19 cellular contexts compared by ENCODE assay signal in the genomic region with DNA sequence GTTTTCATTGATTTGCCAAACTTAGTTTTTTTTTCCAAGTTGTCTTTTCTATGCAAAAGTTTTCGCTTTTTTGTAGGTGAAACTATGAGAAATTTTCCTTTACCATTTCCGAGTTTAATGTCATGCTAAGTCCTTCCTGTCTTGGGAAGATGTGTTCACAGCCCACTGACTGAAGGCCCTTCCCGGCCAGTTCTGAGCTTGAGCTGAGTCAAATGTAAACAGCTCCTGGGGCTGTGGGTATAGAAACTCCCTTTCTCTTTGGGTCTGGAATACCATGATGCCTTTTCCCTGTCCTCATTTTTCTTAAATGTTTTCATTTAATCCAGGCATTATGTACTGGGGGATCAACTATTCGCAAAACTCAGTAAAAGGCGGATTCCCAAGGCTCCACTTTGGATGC.
A peak's percentile ranks its signal among the peaks of the same experiment; 100 is the strongest.
DNase-seq lines count a peak whose midpoint lies in the region; ATAC-seq and TF ChIP-seq lines count a peak whose summit lies in the region.
"Had no signal": no experiment of that assay in that cellular context is flagged by ENCODE, and none has a peak within 500 bp of the region (broad histone marks: within the 10 kb centered on the region; RNA-seq: fewer than 3 reads in every experiment).

No MANE protein-coding gene starts in this region.

- H3K4me1 Mint-ChIP-seq in activated CD4-positive, alpha-beta T cell treated with anti-CD3 and anti-CD28 coated beads, Interleukin-2, amount 10 ng/mL, durations not matched to agents 7 days and 5 days = peaks cover 5% of the 10 kb centered on the region
- H3K4me1 Mint-ChIP-seq in activated CD4-positive, alpha-beta T cell treated with anti-CD3 and anti-CD28 coated beads, Interleukin-2, amount 10 ng/mL, durations not matched to agents 24 days and 14 days = peaks cover 4% of the 10 kb centered on the region
- H3K4me1 Mint-ChIP-seq in activated T-helper 1 cell treated with anti-CD3 and anti-CD28 coated beads, Interleukin-12 subunit alpha, Interleukin-12 subunit beta, Interleukin-2, Interleukin-4 antibody, amounts not matched to agents 30 ng/mL and 10 ng/mL and 1 ng/mL, durations not matched to agents 14 hours and 24 hours and 36 hours (ENCODE audit: low read depth) = peaks cover 15% of the 10 kb centered on the region
- H3K4me1 Mint-ChIP-seq: CD8-positive, alpha-beta memory T cell had no signal

- intact Hi-C loops in activated CD4-positive, alpha-beta T cell treated with anti-CD3 and anti-CD28 coated beads, Interleukin-2, amount 10 ng/mL, durations not matched to agents 24 days and 14 days (cut with micrococcal nuclease) = no loop called here
- intact Hi-C loops in activated T-helper 1 cell treated with anti-CD3 and anti-CD28 coated beads, Interleukin-12 subunit alpha, Interleukin-12 subunit beta, Interleukin-2, Interleukin-4 antibody, amounts not matched to agents 30 ng/mL and 10 ng/mL and 1 ng/mL, durations not matched to agents 14 hours and 24 hours and 36 hours (cut with micrococcal nuclease) = no loop called here

- H3K27ac ChIP-seq in hepatocyte = peak overlapping the region; percentile 8
- H3K27ac ChIP-seq: 22Rv1; BLaER1 treated with 17β-estradiol and CSF1 and Interleukin-3, amounts not matched to agents 10 nM and 100 nM had no signal

- peaks cover 3% of the 10 kb centered on the region for H3K9me2 ChIP-seq in hepatocyte (replicated peaks; ENCODE audit: insufficient read depth)

- H3K79me2 ChIP-seq in hepatocyte = no peaks in the 10 kb centered on the region

- no peaks in the 10 kb centered on the region for H3K9me3 ChIP-seq in adipocyte (ENCODE audit: control insufficient read depth, low read length)
- no peaks in the 10 kb centered on the region for H3K9me3 ChIP-seq in hepatocyte (ENCODE audit: low read depth)

- H2AFZ ChIP-seq in hepatocyte = no peak overlapping the region

- POLR2A ChIA-PET in activated CD4-positive, alpha-beta T cell treated with anti-CD3 and anti-CD28 coated beads, Interleukin-2, amount 10 ng/mL, durations not matched to agents 7 days and 5 days (lab: Charles Lee) = no interaction called here

- peaks cover 3% of the 10 kb centered on the region for H3K36me3 Mint-ChIP-seq in activated CD4-positive, alpha-beta T cell treated with anti-CD3 and anti-CD28 coated beads, Interleukin-2, amount 10 ng/mL, durations not matched to agents 7 days and 5 days (ENCODE audit: low read depth)
- H3K36me3 Mint-ChIP-seq in activated CD4-positive, alpha-beta T cell treated with anti-CD3 and anti-CD28 coated beads, Interleukin-2, amount 10 ng/mL, durations not matched to agents 24 days and 14 days (ENCODE audit: low read depth) = no peaks in the 10 kb centered on the region
- peaks cover 3% of the 10 kb centered on the region for H3K36me3 Mint-ChIP-seq in activated T-helper 1 cell treated with anti-CD3 and anti-CD28 coated beads, Interleukin-12 subunit alpha, Interleukin-12 subunit beta, Interleukin-2, Interleukin-4 antibody, amounts not matched to agents 30 ng/mL and 10 ng/mL and 1 ng/mL, durations not matched to agents 14 hours and 24 hours and 36 hours (ENCODE audit: low read depth)

- peaks cover 24% of the 10 kb centered on the region for H3K4me1 ChIP-seq in adipocyte (ENCODE audit: control insufficient read depth, insufficient read depth, low read length)
- H3K4me1 ChIP-seq in hepatocyte (ENCODE audit: insufficient read depth) = peaks cover 16% of the 10 kb centered on the region

- ATAC-seq in GM18909 (IDR thresholded peaks at IDR 0.05; ENCODE audit: poor library complexity, unreplicated experiment) (no peak), GM21619 (IDR thresholded peaks at IDR 0.05; ENCODE audit: unreplicated experiment) (no peak), GM21390 (IDR thresholded peaks at IDR 0.05; ENCODE audit: unreplicated experiment) (no peak)
- ATAC-seq: K562 had no signal

- no peaks in the 10 kb centered on the region for H4K20me1 ChIP-seq in hepatocyte (ENCODE audit: insufficient read depth, poor library complexity, severe bottlenecking)
- H4K20me1 ChIP-seq: BLaER1 treated with 17β-estradiol and CSF1 and Interleukin-3, amounts not matched to agents 10 nM and 100 nM had no signal

- no peak overlapping the region for H3K4me2 ChIP-seq in hepatocyte

- no peak for DNase-seq in activated CD4-positive, alpha-beta T cell treated with anti-CD3 and anti-CD28 coated beads, Interleukin-2, amount 10 ng/mL, durations not matched to agents 7 days and 5 days
- no peak for DNase-seq in activated CD4-positive, alpha-beta T cell treated with anti-CD3 and anti-CD28 coated beads, Interleukin-2, amount 10 ng/mL, durations not matched to agents 24 days and 14 days
- DNase-seq in adipocyte (ENCODE audit: low read depth) = peak; percentile 29
- DNase-seq in hepatocyte (ENCODE audit: low spot score) = no peak
- DNase-seq in activated T-helper 1 cell treated with anti-CD3 and anti-CD28 coated beads, Interleukin-12 subunit alpha, Interleukin-12 subunit beta, Interleukin-2, Interleukin-4 antibody, amounts not matched to agents 30 ng/mL and 10 ng/mL and 1 ng/mL, durations not matched to agents 14 hours and 24 hours and 36 hours (ENCODE audit: low spot score) = no peak
- DNase-seq: CD8-positive, alpha-beta memory T cell; H9; NCI-H1436 treated with DMSO at 0.1 percent for 48 hours; NCI-H2029 treated with DMSO at 0.1 percent for 48 hours; NCI-H2171 treated with DMSO at 0.1 percent for 48 hours; NCI-H748 treated with DMSO at 0.1 percent for 48 hours; OCI-M1; RPMI8226 had no signal

- H3K27ac Mint-ChIP-seq in activated CD4-positive, alpha-beta T cell treated with anti-CD3 and anti-CD28 coated beads, Interleukin-2, amount 10 ng/mL, durations not matched to agents 7 days and 5 days = peak overlapping the region; percentile 47
- H3K27ac Mint-ChIP-seq in activated CD4-positive, alpha-beta T cell treated with anti-CD3 and anti-CD28 coated beads, Interleukin-2, amount 10 ng/mL, durations not matched to agents 24 days and 14 days = no peak overlapping the region
- H3K27ac Mint-ChIP-seq in activated T-helper 1 cell treated with anti-CD3 and anti-CD28 coated beads, Interleukin-12 subunit alpha, Interleukin-12 subunit beta, Interleukin-2, Interleukin-4 antibody, amounts not matched to agents 30 ng/mL and 10 ng/mL and 1 ng/mL, durations not matched to agents 14 hours and 24 hours and 36 hours = no peak overlapping the region
- H3K27ac Mint-ChIP-seq: CD8-positive, alpha-beta memory T cell; H9 had no signal

- H3K36me3 ChIP-seq in adipocyte (ENCODE audit: control insufficient read depth, insufficient read depth, low read length, severe bottlenecking) (no peaks in the 10 kb centered on the region), hepatocyte (replicated peaks; ENCODE audit: insufficient read depth, low read depth) (no peaks in the 10 kb centered on the region)
- H3K36me3 ChIP-seq: BLaER1 treated with 17β-estradiol and CSF1 and Interleukin-3, amounts not matched to agents 10 nM and 100 nM had no signal

- H3K27me3 ChIP-seq in adipocyte (replicated peaks; ENCODE audit: control insufficient read depth, insufficient read depth, low read length) = no peaks in the 10 kb centered on the region
- H3K27me3 ChIP-seq in hepatocyte = no peaks in the 10 kb centered on the region
- H3K27me3 ChIP-seq: BLaER1 treated with 17β-estradiol and CSF1 and Interleukin-3, amounts not matched to agents 10 nM and 100 nM had no signal

- no peak overlapping the region for H3K4me3 Mint-ChIP-seq in activated CD4-positive, alpha-beta T cell treated with anti-CD3 and anti-CD28 coated beads, Interleukin-2, amount 10 ng/mL, durations not matched to agents 7 days and 5 days
- no peak overlapping the region for H3K4me3 Mint-ChIP-seq in activated CD4-positive, alpha-beta T cell treated with anti-CD3 and anti-CD28 coated beads, Interleukin-2, amount 10 ng/mL, durations not matched to agents 24 days and 14 days
- no peak overlapping the region for H3K4me3 Mint-ChIP-seq in activated T-helper 1 cell treated with anti-CD3 and anti-CD28 coated beads, Interleukin-12 subunit alpha, Interleukin-12 subunit beta, Interleukin-2, Interleukin-4 antibody, amounts not matched to agents 30 ng/mL and 10 ng/mL and 1 ng/mL, durations not matched to agents 14 hours and 24 hours and 36 hours
- H3K4me3 Mint-ChIP-seq: CD8-positive, alpha-beta memory T cell; H9 had no signal

- H3K4me3 ChIP-seq in adipocyte (ENCODE audit: low read length) = no peak overlapping the region
- no peak overlapping the region for H3K4me3 ChIP-seq in hepatocyte
- H3K4me3 ChIP-seq: BLaER1 treated with 17β-estradiol and CSF1 and Interleukin-3, amounts not matched to agents 10 nM and 100 nM; K562 had no signal

- H3K27me3 Mint-ChIP-seq in activated CD4-positive, alpha-beta T cell treated with anti-CD3 and anti-CD28 coated beads, Interleukin-2, amount 10 ng/mL, durations not matched to agents 7 days and 5 days = no peaks in the 10 kb centered on the region
- peaks cover 6% of the 10 kb centered on the region for H3K27me3 Mint-ChIP-seq in activated CD4-positive, alpha-beta T cell treated with anti-CD3 and anti-CD28 coated beads, Interleukin-2, amount 10 ng/mL, durations not matched to agents 24 days and 14 days
- H3K27me3 Mint-ChIP-seq in activated T-helper 1 cell treated with anti-CD3 and anti-CD28 coated beads, Interleukin-12 subunit alpha, Interleukin-12 subunit beta, Interleukin-2, Interleukin-4 antibody, amounts not matched to agents 30 ng/mL and 10 ng/mL and 1 ng/mL, durations not matched to agents 14 hours and 24 hours and 36 hours (ENCODE audit: insufficient read depth) = peaks cover 6% of the 10 kb centered on the region

- no peak for TF ChIP-seq CTCF in hepatocyte (IDR thresholded peaks at IDR 0.05; ENCODE audit: poor library complexity)

- peaks cover 4% of the 10 kb centered on the region for H3K9me3 Mint-ChIP-seq in activated CD4-positive, alpha-beta T cell treated with anti-CD3 and anti-CD28 coated beads, Interleukin-2, amount 10 ng/mL, durations not matched to agents 7 days and 5 days
- H3K9me3 Mint-ChIP-seq in activated CD4-positive, alpha-beta T cell treated with anti-CD3 and anti-CD28 coated beads, Interleukin-2, amount 10 ng/mL, durations not matched to agents 24 days and 14 days = peaks cover 8% of the 10 kb centered on the region
- H3K9me3 Mint-ChIP-seq in activated T-helper 1 cell treated with anti-CD3 and anti-CD28 coated beads, Interleukin-12 subunit alpha, Interleukin-12 subunit beta, Interleukin-2, Interleukin-4 antibody, amounts not matched to agents 30 ng/mL and 10 ng/mL and 1 ng/mL, durations not matched to agents 14 hours and 24 hours and 36 hours = peaks cover 4% of the 10 kb centered on the region
- H3K9me3 Mint-ChIP-seq: CD8-positive, alpha-beta memory T cell had no signal

- H3K9ac ChIP-seq in adipocyte (ENCODE audit: low read length) = no peak overlapping the region
- H3K9ac ChIP-seq: BLaER1 treated with 17β-estradiol and CSF1 and Interleukin-3, amounts not matched to agents 10 nM and 100 nM had no signal

- WGBS in hepatocyte (ENCODE audit: low lambda C conversion rate, missing lambda C conversion rate) = 81% methylated on average over 5 of the region's 5 CpGs

- CTCF ChIA-PET in activated CD4-positive, alpha-beta T cell treated with anti-CD3 and anti-CD28 coated beads, Interleukin-2, amount 10 ng/mL, durations not matched to agents 7 days and 5 days (lab: Charles Lee) = interaction anchor here (0.6 kb wide), 1 partner anchor 504 kb away, joined by 3 read pairs; no protein-coding TSS in a partner anchor
